Comparison of ENCODE assay signal across 19 cellular contexts in the genomic region with DNA sequence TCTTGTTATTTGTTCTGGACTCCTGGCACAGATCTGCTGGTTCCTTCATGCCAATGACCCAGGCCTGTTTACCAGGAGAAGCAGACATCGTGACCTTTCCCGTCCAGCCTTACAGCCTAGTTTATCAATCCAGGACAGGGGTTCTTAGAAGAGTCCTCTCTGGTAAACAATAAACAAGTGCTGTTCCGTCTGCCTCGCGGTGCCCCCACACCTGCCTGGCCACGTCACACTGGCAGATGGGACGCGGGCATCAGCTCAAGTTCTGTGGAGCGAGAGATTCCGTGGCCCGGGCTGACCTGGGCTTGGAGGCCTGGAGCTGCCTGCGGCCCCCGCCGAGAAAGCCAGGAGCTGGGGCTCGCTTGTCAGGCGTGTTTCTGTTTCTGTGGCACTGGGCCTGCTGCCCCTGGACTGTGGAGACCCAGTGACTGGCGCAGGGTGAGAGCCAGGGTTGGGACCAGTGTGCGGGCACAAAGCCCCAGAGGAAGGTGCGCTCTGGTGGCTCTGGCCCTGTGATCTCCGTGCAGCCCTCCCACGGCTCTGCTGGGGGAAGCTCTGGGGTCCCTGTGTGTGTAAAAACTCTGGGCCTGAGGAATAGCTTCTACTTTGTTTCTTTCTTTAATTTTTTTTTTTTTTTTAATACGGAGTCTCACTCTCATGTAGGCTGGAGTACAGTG. TPM values are rescaled to one million over a fixed set of nuclear protein-coding genes. Genes with fewer than 3 reads are reported as not detected.
DNase-seq lines count a peak whose midpoint lies in the region; ATAC-seq and TF ChIP-seq lines count a peak whose summit lies in the region.
"Had no signal": no experiment of that assay in that cellular context is flagged by ENCODE, and none has a peak within 500 bp of the region (broad histone marks: within the 10 kb centered on the region; RNA-seq: fewer than 3 reads in every experiment).

No MANE protein-coding gene starts in this region.

- H3K4me1 ChIP-seq in naive thymus-derived CD4-positive, alpha-beta T cell (ENCODE audit: control insufficient read depth in 2 of 2, insufficient read depth in 2 of 2, low read length in 2 of 2): peaks cover 9 to 42% of the 10 kb centered on the region in 2 donors
- peaks cover 0 to 4% of the 10 kb centered on the region in 2 donors for H3K4me1 ChIP-seq in aorta (ENCODE audit: control insufficient read depth in 1 of 2, insufficient read depth in 2 of 2, low read length in 2 of 2)

- H3K27me3 ChIP-seq in naive thymus-derived CD4-positive, alpha-beta T cell (ENCODE audit: control insufficient read depth in 2 of 2, insufficient read depth in 2 of 2, low read length in 2 of 2): no peaks in the 10 kb centered on the region
- no peaks in the 10 kb centered on the region for H3K27me3 ChIP-seq in aorta (ENCODE audit: control insufficient read depth in 1 of 2, insufficient read depth in 2 of 2, low read length in 1 of 2)
- H3K27me3 ChIP-seq: MG63, SJSA1 had no signal

- H3K36me3 Mint-ChIP-seq in natural killer cell treated with Interleukin-12 subunit alpha and Interleukin-12 subunit beta and Interleukin-15 and Interleukin-18, amount 100 ng/mL, for 72 hours: no peaks in the 10 kb centered on the region
- no peaks in the 10 kb centered on the region for H3K36me3 Mint-ChIP-seq in natural killer cell
- peaks cover 5 to 18% (median 5%) of the 10 kb centered on the region in 5 donors for H3K36me3 Mint-ChIP-seq in naive thymus-derived CD4-positive, alpha-beta T cell

- POLR2A ChIA-PET in naive thymus-derived CD4-positive, alpha-beta T cell (lab: Charles Lee): interaction anchor here (0.8 to 2.9 kb wide), 5 partner anchors 11 to 224 kb away, joined by 3 to 24 read pairs (median 5); partner anchors contain the start of gene PFKFB3

- H3K36me3 ChIP-seq in naive thymus-derived CD4-positive, alpha-beta T cell (ENCODE audit: control insufficient read depth in 2 of 3, insufficient read depth in 3 of 3, low read length in 3 of 3): no peaks in the 10 kb centered on the region
- no peaks in the 10 kb centered on the region for H3K36me3 ChIP-seq in aorta (ENCODE audit: control insufficient read depth in 1 of 2, insufficient read depth in 2 of 2, low read length in 1 of 2)

- no peak overlapping the region for H3K4me3 ChIP-seq in naive thymus-derived CD4-positive, alpha-beta T cell (ENCODE audit: low read length)
- no peak overlapping the region for H3K4me3 ChIP-seq in aorta (ENCODE audit: low read length in 2 of 2)
- H3K4me3 ChIP-seq: MG63, SJSA1 had no signal

- peak overlapping the region; percentile 67 to 74 for H3K27ac Mint-ChIP-seq in natural killer cell treated with Interleukin-12 subunit alpha and Interleukin-12 subunit beta and Interleukin-15 and Interleukin-18, amount 100 ng/mL, for 72 hours
- H3K27ac Mint-ChIP-seq in natural killer cell: no peak overlapping the region
- peak overlapping the region in 8 of 9 donors; percentile 84 to 94 (median 90) for H3K27ac Mint-ChIP-seq in naive thymus-derived CD4-positive, alpha-beta T cell

- no peak for DNase-seq in natural killer cell treated with Interleukin-12 subunit alpha and Interleukin-12 subunit beta and Interleukin-15 and Interleukin-18, amount 100 ng/mL, for 72 hours (ENCODE audit: low spot score)
- DNase-seq in natural killer cell (no peak), aorta (peak in 1 of 2 donors; percentile 81), H4 (ENCODE audit: low spot score) (no peak), ecto neural progenitor cell (ENCODE audit: low spot score) (no peak)
- no peak for DNase-seq in naive thymus-derived CD4-positive, alpha-beta T cell
- DNase-seq: activated CD4-positive, alpha-beta T cell treated with anti-CD3 and anti-CD28 coated beads, Interleukin-2, amount 50 U/mL, for 1 hour; activated T-cell treated with anti-CD3 and anti-CD28 coated beads, Interleukin-2, amount 50 U/mL, for 1 hour; central memory CD4-positive, alpha-beta T cell; foreskin fibroblast; GF-D8; MG63; NCI-H187 treated with DMSO at 0.1 percent for 48 hours; NCI-H526; nephron progenitor cell; T1000 had no signal

- H3K9me3 ChIP-seq in naive thymus-derived CD4-positive, alpha-beta T cell (ENCODE audit: control insufficient read depth in 2 of 3, low read length in 3 of 3): no peaks in the 10 kb centered on the region
- H3K9me3 ChIP-seq in aorta (ENCODE audit: control insufficient read depth, low read length): no peaks in the 10 kb centered on the region
- H3K9me3 ChIP-seq: MG63, SJSA1 had no signal

- H3K27me3 Mint-ChIP-seq in natural killer cell treated with Interleukin-12 subunit alpha and Interleukin-12 subunit beta and Interleukin-15 and Interleukin-18, amount 100 ng/mL, for 72 hours: no peaks in the 10 kb centered on the region
- H3K27me3 Mint-ChIP-seq in natural killer cell (ENCODE audit: low read depth in 2 of 2): no peaks in the 10 kb centered on the region
- H3K27me3 Mint-ChIP-seq in naive thymus-derived CD4-positive, alpha-beta T cell: no peaks in the 10 kb centered on the region

- CTCF ChIA-PET in naive thymus-derived CD4-positive, alpha-beta T cell (lab: Charles Lee): interaction anchor here (0.7 to 2.0 kb wide), 7 partner anchors 8 to 241 kb away, joined by 3 to 44 read pairs (median 3); partner anchors contain the start of gene PFKFB3

- TF ChIP-seq CTCF in natural killer cell (IDR thresholded peaks at IDR 0.05): no peak

- H3K4me1 Mint-ChIP-seq in natural killer cell treated with Interleukin-12 subunit alpha and Interleukin-12 subunit beta and Interleukin-15 and Interleukin-18, amount 100 ng/mL, for 72 hours (ENCODE audit: low read depth in 2 of 2): peaks cover 39 to 40% of the 10 kb centered on the region in 2 donors
- peaks cover 40 to 49% of the 10 kb centered on the region in 2 donors for H3K4me1 Mint-ChIP-seq in natural killer cell
- peaks cover 57 to 91% (median 79%) of the 10 kb centered on the region in 7 donors for H3K4me1 Mint-ChIP-seq in naive thymus-derived CD4-positive, alpha-beta T cell

- H3K9me3 Mint-ChIP-seq in natural killer cell treated with Interleukin-12 subunit alpha and Interleukin-12 subunit beta and Interleukin-15 and Interleukin-18, amount 100 ng/mL, for 72 hours: no peaks in the 10 kb centered on the region
- H3K9me3 Mint-ChIP-seq in natural killer cell: no peaks in the 10 kb centered on the region
- no peaks in the 10 kb centered on the region for H3K9me3 Mint-ChIP-seq in naive thymus-derived CD4-positive, alpha-beta T cell
- H3K9me3 Mint-ChIP-seq: nephron progenitor cell had no signal

- H3K27ac ChIP-seq in cingulate gyrus (ENCODE audit: low read depth, low read length) (peak overlapping the region; percentile 86), aorta (ENCODE audit: low read depth in 1 of 2, low read length in 2 of 2) (peak overlapping the region; percentile 92 to 94)
- peak overlapping the region; percentile 35 for H3K27ac ChIP-seq in naive thymus-derived CD4-positive, alpha-beta T cell (ENCODE audit: low read depth, low read length)
- H3K27ac ChIP-seq: SJSA1 had no signal

- no peak for ATAC-seq in natural killer cell treated with Interleukin-12 subunit alpha and Interleukin-12 subunit beta and Interleukin-15 and Interleukin-18, amount 100 ng/mL, for 72 hours
- ATAC-seq in natural killer cell: no peak
- no peak for ATAC-seq in naive thymus-derived CD4-positive, alpha-beta T cell
- peak; percentile 40 for ATAC-seq in aorta (ENCODE audit: low FRiP score)
- ATAC-seq in HG03521 (IDR thresholded peaks at IDR 0.05; ENCODE audit: unreplicated experiment): no peak

- intact Hi-C loops in natural killer cell (cut with micrococcal nuclease): no loop called here
- intact Hi-C loops in naive thymus-derived CD4-positive, alpha-beta T cell (cut with micrococcal nuclease): no loop called here
- intact Hi-C loops in aorta (cut with DNase I): no loop called here

- 10 to 11% methylated on average over 22 of the region's 22 CpGs for WGBS in aorta, 2 donors

- no peak overlapping the region for H3K4me3 Mint-ChIP-seq in natural killer cell treated with Interleukin-12 subunit alpha and Interleukin-12 subunit beta and Interleukin-15 and Interleukin-18, amount 100 ng/mL, for 72 hours
- no peak overlapping the region for H3K4me3 Mint-ChIP-seq in natural killer cell
- peak overlapping the region in 3 of 10 donors; percentile 69 to 83 (median 74) for H3K4me3 Mint-ChIP-seq in naive thymus-derived CD4-positive, alpha-beta T cell
- H3K4me3 Mint-ChIP-seq: nephron progenitor cell had no signal

RNA-seq across cellular contexts. Expression of gene PFKFB3, which starts 28.4 kb away (rescaled TPM):
- total RNA-seq in natural killer cell treated with Interleukin-12 subunit alpha and Interleukin-12 subunit beta and Interleukin-15 and Interleukin-18, amount 100 ng/mL, for 72 hours: 100 to 1,000 TPM; 190 to 256 TPM
- total RNA-seq in natural killer cell (10 to 100 TPM; 33.4 to 59.7 (median 39.0) TPM), aorta (100 to 1,000 TPM; 116 to 140 TPM)
- 100 to 1,000 TPM in 1 of 5 experiments, 10 to 100 TPM in 4; 65.9 to 129 (median 80.5) TPM for total RNA-seq in naive thymus-derived CD4-positive, alpha-beta T cell
- polyA plus RNA-seq in naive thymus-derived CD4-positive, alpha-beta T cell: 10 to 100 TPM in 1 of 2 donors, 1 to 10 TPM in 1; 2.3 to 13.0 TPM
- 10 to 100 TPM; 31.4 to 45.6 TPM for polyA plus RNA-seq in aorta
- total RNA-seq in H4 (2014; rRNA removed; shearing (Covaris generic)): 11.3 and 12.4 TPM in 2 replicates

Comparison
In these comparisons a context has a peak if more than half of its experiments do, and no peak if none do; other contexts are left out.
1. H3K27ac Mint-ChIP-seq: peak in natural killer cell treated with Interleukin-12 subunit alpha and Interleukin-12 subunit beta and Interleukin-15 and Interleukin-18, amount 100 ng/mL, for 72 hours (2 of 2) and naive thymus-derived CD4-positive, alpha-beta T cell (8 of 9); none in natural killer cell (0 of 2).
2. H3K27ac ChIP-seq: peak in every context shown above with its lines; median percentile 93 in aorta; 86 in cingulate gyrus; 35 in naive thymus-derived CD4-positive, alpha-beta T cell.